ENCODE assay signal across 8 cellular contexts in the genomic region with DNA sequence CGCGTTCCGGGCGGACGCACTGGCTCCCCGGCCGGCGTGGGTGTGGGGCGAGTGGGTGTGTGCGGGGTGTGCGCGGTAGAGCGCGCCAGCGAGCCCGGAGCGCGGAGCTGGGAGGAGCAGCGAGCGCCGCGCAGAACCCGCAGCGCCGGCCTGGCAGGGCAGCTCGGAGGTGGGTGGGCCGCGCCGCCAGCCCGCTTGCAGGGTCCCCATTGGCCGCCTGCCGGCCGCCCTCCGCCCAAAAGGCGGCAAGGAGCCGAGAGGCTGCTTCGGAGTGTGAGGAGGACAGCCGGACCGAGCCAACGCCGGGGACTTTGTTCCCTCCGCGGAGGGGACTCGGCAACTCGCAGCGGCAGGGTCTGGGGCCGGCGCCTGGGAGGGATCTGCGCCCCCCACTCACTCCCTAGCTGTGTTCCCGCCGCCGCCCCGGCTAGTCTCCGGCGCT. TPM values are rescaled to one million over a fixed set of nuclear protein-coding genes. Genes with fewer than 3 reads are reported as not detected.
DNase-seq lines count a peak whose midpoint lies in the region; ATAC-seq and TF ChIP-seq lines count a peak whose summit lies in the region.

A gene (plus strand): TSS at position 264 of the 442 bp plus-strand sequence. CDS start 1,211 bp downstream, outside the sequence.

- peaks cover 17% of the 10 kb centered on the region for H3K4me1 Mint-ChIP-seq in activated naive CD4-positive, alpha-beta T cell treated with anti-CD3 and anti-CD28 coated beads for 36 hours (ENCODE audit: low read depth)
- H3K4me1 Mint-ChIP-seq in chondrocyte (ENCODE audit: low read depth), result peaks cover 48% of the 10 kb centered on the region
- H3K4me1 Mint-ChIP-seq in stimulated activated naive B cell treated with anti-CD40 and anti-IgM and Interleukin-4, amounts not matched to agents 10 μg/mL and 1 μg/mL and 100 μg/mL, for 72 hours, result peaks cover 10 to 15% of the 10 kb centered on the region in 2 donors

- peaks cover 13% of the 10 kb centered on the region for H3K27me3 ChIP-seq in layer of hippocampus (ENCODE audit: control insufficient read depth, insufficient read depth, low read length)

- H3K27me3 Mint-ChIP-seq in activated naive CD4-positive, alpha-beta T cell treated with anti-CD3 and anti-CD28 coated beads for 36 hours (ENCODE audit: low read depth), result peaks cover 62% of the 10 kb centered on the region
- no peaks in the 10 kb centered on the region for H3K27me3 Mint-ChIP-seq in chondrocyte (ENCODE audit: low read depth)
- H3K27me3 Mint-ChIP-seq in stimulated activated naive B cell treated with anti-CD40 and anti-IgM and Interleukin-4, amounts not matched to agents 10 μg/mL and 1 μg/mL and 100 μg/mL, for 72 hours, result peaks cover 37 to 53% of the 10 kb centered on the region in 2 donors

- H3K36me3 Mint-ChIP-seq in activated naive CD4-positive, alpha-beta T cell treated with anti-CD3 and anti-CD28 coated beads for 36 hours (ENCODE audit: low read depth), result no peaks in the 10 kb centered on the region
- H3K36me3 Mint-ChIP-seq in chondrocyte (ENCODE audit: low read depth), result peaks cover 6% of the 10 kb centered on the region
- no peaks in the 10 kb centered on the region for H3K36me3 Mint-ChIP-seq in stimulated activated naive B cell treated with anti-CD40 and anti-IgM and Interleukin-4, amounts not matched to agents 10 μg/mL and 1 μg/mL and 100 μg/mL, for 72 hours

- intact Hi-C loops in activated naive CD4-positive, alpha-beta T cell treated with anti-CD3 and anti-CD28 coated beads for 36 hours (cut with micrococcal nuclease), result no loop called here

- peak within 1 kb of the TSS; percentile 32 for H3K4me3 Mint-ChIP-seq in activated naive CD4-positive, alpha-beta T cell treated with anti-CD3 and anti-CD28 coated beads for 36 hours
- peak within 1 kb of the TSS; percentile 93 for H3K4me3 Mint-ChIP-seq in chondrocyte (ENCODE audit: unreplicated experiment)
- H3K4me3 Mint-ChIP-seq in stimulated activated naive B cell treated with anti-CD40 and anti-IgM and Interleukin-4, amounts not matched to agents 10 μg/mL and 1 μg/mL and 100 μg/mL, for 72 hours, result peak within 1 kb of the TSS; percentile 59 to 64

- ATAC-seq in HG02798 (IDR thresholded peaks at IDR 0.05; ENCODE audit: poor library complexity, unreplicated experiment), result peak; percentile 59
- ATAC-seq in stimulated activated naive B cell treated with anti-CD40 and anti-IgM and Interleukin-4, amounts not matched to agents 10 μg/mL and 1 μg/mL and 100 μg/mL, for 72 hours (replicated peaks), result peak; percentile 23 to 29

- CTCF ChIA-PET in activated naive CD4-positive, alpha-beta T cell treated with anti-CD3 and anti-CD28 coated beads for 36 hours (lab: Charles Lee), result interaction anchor here (0.6 to 1.0 kb wide), 2 partner anchors 25 to 179 kb away, joined by 3 read pairs; no protein-coding TSS in a partner anchor

- peak within 1 kb of the TSS; percentile 75 for H3K27ac ChIP-seq in layer of hippocampus (ENCODE audit: low read depth, low read length)

- peak; percentile 54 for TF ChIP-seq CTCF in chondrocyte (IDR thresholded peaks at IDR 0.05)

- DNase-seq in activated naive CD4-positive, alpha-beta T cell treated with anti-CD3 and anti-CD28 coated beads for 36 hours, result no peak
- DNase-seq in activated naive CD4-positive, alpha-beta T cell treated with Interleukin-2 at 50 U/mL for 16 hours, result no peak
- peak; percentile 24 for DNase-seq in NOMO-1 treated with DMSO at 0.1 percent for 48 hours (lab: John Stamatoyannopoulos, UW; ENCODE audit: unreplicated experiment)
- DNase-seq in chondrocyte (ENCODE audit: low spot score), result no peak
- DNase-seq in stimulated activated naive B cell treated with anti-CD40 and anti-IgM and Interleukin-4, amounts not matched to agents 10 μg/mL and 1 μg/mL and 100 μg/mL, for 72 hours, result no peak
- DNase-seq in DMS153 treated with DMSO at 0.1 percent for 48 hours (lab: John Stamatoyannopoulos, UW; ENCODE audit: unreplicated experiment), result no peak

- no peaks in the 10 kb centered on the region for H3K9me3 Mint-ChIP-seq in activated naive CD4-positive, alpha-beta T cell treated with anti-CD3 and anti-CD28 coated beads for 36 hours
- no peaks in the 10 kb centered on the region for H3K9me3 Mint-ChIP-seq in chondrocyte (ENCODE audit: low read depth)
- no peaks in the 10 kb centered on the region for H3K9me3 Mint-ChIP-seq in stimulated activated naive B cell treated with anti-CD40 and anti-IgM and Interleukin-4, amounts not matched to agents 10 μg/mL and 1 μg/mL and 100 μg/mL, for 72 hours

- H3K27ac Mint-ChIP-seq in activated naive CD4-positive, alpha-beta T cell treated with anti-CD3 and anti-CD28 coated beads for 36 hours, result no peak within 1 kb of the TSS
- peak within 1 kb of the TSS; percentile 51 for H3K27ac Mint-ChIP-seq in chondrocyte (ENCODE audit: unreplicated experiment)
- H3K27ac Mint-ChIP-seq in stimulated activated naive B cell treated with anti-CD40 and anti-IgM and Interleukin-4, amounts not matched to agents 10 μg/mL and 1 μg/mL and 100 μg/mL, for 72 hours, result peak within 1 kb of the TSS; percentile 79

RNA-seq across cellular contexts. Expression of the gene that starts here (rescaled TPM):
- under 1 TPM; 0.20 to 0.50 TPM for total RNA-seq in activated naive CD4-positive, alpha-beta T cell treated with anti-CD3 and anti-CD28 coated beads for 36 hours
- total RNA-seq in chondrocyte, result 87.9 to 104 TPM (median 102 TPM) in 3 replicates

Comparison
In these comparisons a context has a peak if more than half of its experiments do, and no peak if none do; other contexts are left out.
1. RNA of the gene that starts here (total RNA-seq): 87.9 to 104 TPM in chondrocyte; 0.20 to 0.50 TPM in activated naive CD4-positive, alpha-beta T cell treated with anti-CD3 and anti-CD28 coated beads for 36 hours; every median in the first group is over 10 times any median in the second.
2. H3K4me3 Mint-ChIP-seq: peak in every context shown above with its lines; median percentile 93 in chondrocyte; 62 in stimulated activated naive B cell treated with anti-CD40 and anti-IgM and Interleukin-4, amounts not matched to agents 10 μg/mL and 1 μg/mL and 100 μg/mL, for 72 hours; 32 in activated naive CD4-positive, alpha-beta T cell treated with anti-CD3 and anti-CD28 coated beads for 36 hours.